22 cellular contexts compared by ENCODE assay signal in the genomic region with DNA sequence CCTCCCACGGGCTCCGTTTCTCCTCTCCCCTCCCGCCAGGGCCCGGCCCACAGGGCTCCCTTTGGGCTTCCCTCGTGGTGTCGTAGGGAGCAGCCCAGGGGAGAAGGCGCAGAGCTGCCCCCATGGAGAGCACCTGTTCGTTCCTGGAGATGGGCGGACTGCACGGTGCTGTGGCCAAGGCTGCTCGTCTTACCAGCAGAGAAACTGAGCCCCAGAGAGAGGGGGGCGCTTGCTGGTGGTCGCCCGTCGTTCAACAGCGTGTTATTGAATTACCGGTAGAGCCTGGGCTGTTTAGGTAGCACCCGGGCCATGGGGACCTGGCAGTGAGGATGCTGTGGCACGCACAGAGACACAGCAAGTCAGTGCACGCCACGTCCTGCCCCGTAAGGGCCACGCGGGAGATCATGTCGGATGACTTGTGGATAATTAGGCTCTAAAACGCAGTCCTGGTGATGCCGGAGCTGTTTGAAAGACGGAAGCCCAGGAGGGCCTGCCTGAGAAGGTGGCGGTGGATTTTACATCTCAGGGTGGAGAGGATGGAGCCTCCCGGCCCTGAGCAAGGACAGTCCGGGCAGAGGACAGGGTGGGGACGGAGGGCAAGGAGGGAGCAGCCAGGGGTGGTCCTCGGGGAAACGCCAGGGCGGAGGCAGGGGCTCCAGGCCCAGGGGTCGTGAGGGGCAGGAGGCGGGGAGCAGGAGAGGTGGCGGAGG.
DNase-seq lines count a peak whose midpoint lies in the region; ATAC-seq and TF ChIP-seq lines count a peak whose summit lies in the region.
"Had no signal": no experiment of that assay in that cellular context is flagged by ENCODE, and none has a peak within 500 bp of the region (broad histone marks: within the 10 kb centered on the region; RNA-seq: fewer than 3 reads in every experiment).

No MANE protein-coding gene starts in this region.

- H3K36me3 ChIP-seq in sigmoid colon, result peaks cover 0 to 5% (median 0%) of the 10 kb centered on the region in 4 donors

- intact Hi-C loops in CD14-positive monocyte (cut with micrococcal nuclease), result no loop called here
- intact Hi-C loops in sigmoid colon (cut with DNase I), result no loop called here

- no peaks in the 10 kb centered on the region for H3K27me3 ChIP-seq in sigmoid colon
- H3K27me3 ChIP-seq: heart right ventricle, vagina had no signal

- no peak overlapping the region for H3K4me3 Mint-ChIP-seq in CD14-positive monocyte
- H3K4me3 Mint-ChIP-seq: activated B cell treated with CpG ODN at 0.5 μM for 24 hours; central memory CD8-positive, alpha-beta T cell; IgD-negative memory B cell; immature natural killer cell; nephron; stimulated activated naive CD8-positive, alpha-beta T cell treated with anti-CD3 and anti-CD28 coated beads, Interleukin-15, Interleukin-2, amounts not matched to agents 100 ng/mL and 50 ng/mL, for 24 hours; T-helper 1 cell treated with Interleukin-12 subunit alpha and Interleukin-12 subunit beta and Interleukin-4 antibody, amounts not matched to agents 30 μg/mL and 1 μg/mL, for 36 hours had no signal

- WGBS in sigmoid colon, 2 donors, result 85 to 91% methylated on average over 38 of the region's 38 CpGs

- peaks cover 1 to 11% (median 6%) of the 10 kb centered on the region in 3 donors for H3K27me3 Mint-ChIP-seq in CD14-positive monocyte (ENCODE audit: low read depth in 3 of 3)
- H3K27me3 Mint-ChIP-seq: activated B cell treated with CpG ODN at 0.5 μM for 24 hours; stimulated activated naive CD8-positive, alpha-beta T cell treated with anti-CD3 and anti-CD28 coated beads, Interleukin-15, Interleukin-2, amounts not matched to agents 100 ng/mL and 50 ng/mL, for 24 hours had no signal

- no peak overlapping the region for H3K27ac Mint-ChIP-seq in CD14-positive monocyte
- H3K27ac Mint-ChIP-seq: activated B cell treated with CpG ODN at 0.5 μM for 24 hours; IgD-negative memory B cell; immature natural killer cell; stimulated activated naive CD8-positive, alpha-beta T cell treated with anti-CD3 and anti-CD28 coated beads, Interleukin-15, Interleukin-2, amounts not matched to agents 100 ng/mL and 50 ng/mL, for 24 hours; T-helper 1 cell treated with Interleukin-12 subunit alpha and Interleukin-12 subunit beta and Interleukin-4 antibody, amounts not matched to agents 30 μg/mL and 1 μg/mL, for 36 hours had no signal

- no peaks in the 10 kb centered on the region for H3K4me1 ChIP-seq in sigmoid colon

- H3K9me3 ChIP-seq in sigmoid colon, result no peaks in the 10 kb centered on the region
- H3K9me3 ChIP-seq: heart right ventricle, vagina had no signal

- peaks cover 0 to 2% (median 0%) of the 10 kb centered on the region in 7 donors for H3K9me3 Mint-ChIP-seq in CD14-positive monocyte
- H3K9me3 Mint-ChIP-seq: activated B cell treated with CpG ODN at 0.5 μM for 24 hours; central memory CD8-positive, alpha-beta T cell; IgD-negative memory B cell; immature natural killer cell; nephron; stimulated activated naive CD8-positive, alpha-beta T cell treated with anti-CD3 and anti-CD28 coated beads, Interleukin-15, Interleukin-2, amounts not matched to agents 100 ng/mL and 50 ng/mL, for 24 hours; T-helper 1 cell treated with Interleukin-12 subunit alpha and Interleukin-12 subunit beta and Interleukin-4 antibody, amounts not matched to agents 30 μg/mL and 1 μg/mL, for 36 hours had no signal

- H3K4me1 Mint-ChIP-seq in CD14-positive monocyte, result peaks cover 13% of the 10 kb centered on the region

- TF ChIP-seq CTCF in CD14-positive monocyte (IDR thresholded peaks at IDR 0.05) (no peak), sigmoid colon (IDR thresholded peaks at IDR 0.05) (no peak)

- ATAC-seq in HG02610 (IDR thresholded peaks at IDR 0.05; ENCODE audit: unreplicated experiment), result no peak

- TF ChIP-seq EP300 in sigmoid colon (IDR thresholded peaks at IDR 0.05), result no peak

- no peak overlapping the region for H3K27ac ChIP-seq in sigmoid colon
- H3K27ac ChIP-seq: heart right ventricle, vagina had no signal

- peaks cover 22 to 23% of the 10 kb centered on the region in 2 donors for H3K36me3 Mint-ChIP-seq in CD14-positive monocyte
- H3K36me3 Mint-ChIP-seq: IgD-negative memory B cell, immature natural killer cell had no signal

- H3K4me3 ChIP-seq in sigmoid colon, result no peak overlapping the region
- H3K4me3 ChIP-seq: heart right ventricle, vagina had no signal

- no peak for TF ChIP-seq POLR2A in sigmoid colon (IDR thresholded peaks at IDR 0.05)

- DNase-seq in CD14-positive monocyte (ENCODE audit: low spot score) (peak; percentile 27), left kidney (ENCODE audit: low read depth, low spot score) (peak; percentile 65), sigmoid colon (peak; percentile 55), KG1 (lab: John Stamatoyannopoulos, UW) (no peak), T-helper 9 cell (no peak), NCI-H2227 treated with DMSO at 0.1 percent for 48 hours (lab: John Stamatoyannopoulos, UW) (no peak)
- peak; percentile 49 for DNase-seq in activated CD8-positive, alpha-beta memory T cell treated with anti-CD3 and anti-CD28 coated beads for 24 hours
- DNase-seq: activated gamma-delta T cell treated with Interleukin-2 at 50 U/mL for 16 hours, immature natural killer cell, mesenchymal stem cell, NCI-H2029 treated with DMSO at 0.1 percent for 48 hours, NCI-H524 treated with DMSO at 0.1 percent for 48 hours, SIG-M5 had no signal

Comparison
In these comparisons a context has a peak if more than half of its experiments do, and no peak if none do; other contexts are left out.
1. DNase-seq: peak in CD14-positive monocyte (single experiment), activated CD8-positive, alpha-beta memory T cell treated with anti-CD3 and anti-CD28 coated beads for 24 hours (single experiment), left kidney (single experiment) and sigmoid colon (single experiment); none in KG1 (single experiment), T-helper 9 cell (single experiment) and NCI-H2227 treated with DMSO at 0.1 percent for 48 hours (single experiment).